22 cellular contexts compared by ENCODE assay signal in the genomic region with DNA sequence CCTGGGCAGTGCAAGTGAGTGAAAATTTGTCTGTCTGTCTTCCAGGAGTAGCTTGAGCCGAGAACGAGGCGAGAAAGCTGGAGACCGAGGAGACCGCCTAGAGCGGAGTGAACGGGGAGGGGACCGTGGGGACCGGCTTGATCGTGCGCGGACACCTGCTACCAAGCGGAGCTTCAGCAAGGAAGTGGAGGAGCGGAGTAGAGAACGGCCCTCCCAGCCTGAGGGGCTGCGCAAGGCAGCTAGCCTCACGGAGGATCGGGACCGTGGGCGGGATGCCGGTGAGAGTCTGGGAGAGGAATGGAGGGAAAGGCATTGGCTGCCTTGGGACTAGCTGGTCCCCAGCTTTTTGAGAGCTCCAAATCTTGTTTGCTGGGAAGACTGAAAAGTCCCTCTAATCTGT. TPM values are rescaled to one million over a fixed set of nuclear protein-coding genes. Genes with fewer than 3 reads are reported as not detected.
DNase-seq lines count a peak whose midpoint lies in the region; ATAC-seq and TF ChIP-seq lines count a peak whose summit lies in the region.
"Had no signal": no experiment of that assay in that cellular context is flagged by ENCODE, and none has a peak within 500 bp of the region (broad histone marks: within the 10 kb centered on the region; RNA-seq: fewer than 3 reads in every experiment).

No MANE protein-coding gene starts in this region.

- peaks cover 13% of the 10 kb centered on the region for H3K4me1 ChIP-seq in PC-9 (replicated peaks; ENCODE audit: insufficient read depth)
- H3K4me1 ChIP-seq: BE2C had no signal

- H3K79me2 ChIP-seq in PC-9 (ENCODE audit: low read depth): peaks cover 71% of the 10 kb centered on the region

- peak overlapping the region; percentile 18 to 94 for H3K27ac Mint-ChIP-seq in activated naive CD4-positive, alpha-beta T cell treated with anti-CD3 and anti-CD28 coated beads, Interleukin-2, amount 50 U/mL, for 72 hours
- H3K27ac Mint-ChIP-seq in activated naive CD4-positive, alpha-beta T cell treated with anti-CD3 and anti-CD28 coated beads, Interleukin-2, amount 10 ng/mL, durations not matched to agents 7 days and 5 days: no peak overlapping the region
- H3K27ac Mint-ChIP-seq in central memory CD8-positive, alpha-beta T cell (ENCODE audit: low read depth): peak overlapping the region; percentile 71
- peak overlapping the region; percentile 31 for H3K27ac Mint-ChIP-seq in stimulated activated naive B cell treated with anti-CD40 and anti-IgM and Interleukin-4, amounts not matched to agents 10 μg/mL and 1 μg/mL and 100 μg/mL, for 72 hours

- no peaks in the 10 kb centered on the region for H3K9me2 ChIP-seq in PC-9 (ENCODE audit: insufficient read depth)

- CTCF ChIA-PET in activated naive CD4-positive, alpha-beta T cell treated with anti-CD3 and anti-CD28 coated beads, Interleukin-2, amount 10 ng/mL, durations not matched to agents 7 days and 5 days (lab: Charles Lee): interaction anchor here (0.6 kb wide), 1 partner anchor 27 kb away, joined by 3 read pairs; no protein-coding TSS in a partner anchor
- CTCF ChIA-PET in PC-9 (lab: Charles Lee): no interaction called here

- no peaks in the 10 kb centered on the region for H3K27me3 ChIP-seq in PC-9 (ENCODE audit: insufficient read depth, low read depth)
- H3K27me3 ChIP-seq: adrenal gland, BE2C, upper lobe of left lung had no signal

- H3K4me2 ChIP-seq in PC-9: no peak overlapping the region
- H3K4me2 ChIP-seq: A549 had no signal

- no peak for DNase-seq in activated naive CD4-positive, alpha-beta T cell treated with anti-CD3 and anti-CD28 coated beads, Interleukin-2, amount 50 U/mL, for 72 hours (ENCODE audit: low spot score in 2 of 2)
- no peak for DNase-seq in activated naive CD4-positive, alpha-beta T cell treated with anti-CD3 and anti-CD28 coated beads, Interleukin-2, amount 10 ng/mL, durations not matched to agents 7 days and 5 days
- no peak for DNase-seq in PC-9
- DNase-seq in central memory CD8-positive, alpha-beta T cell (ENCODE audit: low spot score in 2 of 2): no peak
- no peak for DNase-seq in stimulated activated naive B cell treated with anti-CD40 and anti-IgM and Interleukin-4, amounts not matched to agents 10 μg/mL and 1 μg/mL and 100 μg/mL, for 72 hours
- no peak for DNase-seq in CD1c-positive myeloid dendritic cell (ENCODE audit: extremely low spot score)
- DNase-seq in NCI-H1092 (lab: John Stamatoyannopoulos, UW): no peak
- DNase-seq: activated CD4-positive, alpha-beta T cell treated with anti-CD3 and anti-CD28 coated beads for 48 hours; BE2C; cortex of kidney; DND-41; NCI-H1092 treated with DMSO at 0.1 percent for 48 hours; NCI-H2029; NCI-H2227 treated with DMSO at 0.1 percent for 48 hours; NCI-H69 had no signal

- no peak overlapping the region for H3K4me3 ChIP-seq in PC-9
- H3K4me3 ChIP-seq: A549, adrenal gland, lung, upper lobe of left lung had no signal

- H3K27ac ChIP-seq in PC-9: no peak overlapping the region
- H3K27ac ChIP-seq: A549, HL-60, upper lobe of left lung had no signal

- TF ChIP-seq CTCF in PC-9 (conservative IDR thresholded peaks at IDR 0.05): no peak

- H3F3A ChIP-seq in PC-9 (ENCODE audit: insufficient read depth, low read depth): peaks cover 99% of the 10 kb centered on the region

- TSS peak; percentile 1 for BruUV-seq in PC-9 (replicated peaks; lab: Mats Ljungman, UMichigan)

- peaks cover 48 to 72% of the 10 kb centered on the region in 2 donors for H3K36me3 Mint-ChIP-seq in activated naive CD4-positive, alpha-beta T cell treated with anti-CD3 and anti-CD28 coated beads, Interleukin-2, amount 50 U/mL, for 72 hours
- H3K36me3 Mint-ChIP-seq in activated naive CD4-positive, alpha-beta T cell treated with anti-CD3 and anti-CD28 coated beads, Interleukin-2, amount 10 ng/mL, durations not matched to agents 7 days and 5 days: peaks cover 83% of the 10 kb centered on the region
- H3K36me3 Mint-ChIP-seq in central memory CD8-positive, alpha-beta T cell (ENCODE audit: insufficient read depth): peaks cover 80% of the 10 kb centered on the region
- H3K36me3 Mint-ChIP-seq in stimulated activated naive B cell treated with anti-CD40 and anti-IgM and Interleukin-4, amounts not matched to agents 10 μg/mL and 1 μg/mL and 100 μg/mL, for 72 hours: peaks cover 77 to 82% of the 10 kb centered on the region in 2 donors

- no peaks in the 10 kb centered on the region for H3K9me3 ChIP-seq in PC-9 (ENCODE audit: insufficient read depth, low read depth)
- H3K9me3 ChIP-seq: A549, adrenal gland, BE2C, upper lobe of left lung had no signal

- no peak overlapping the region for H2AFZ ChIP-seq in PC-9

- peaks cover 91% of the 10 kb centered on the region for H3K36me3 ChIP-seq in PC-9 (ENCODE audit: low read depth)

- peaks cover 97% of the 10 kb centered on the region for H4K20me1 ChIP-seq in PC-9 (ENCODE audit: insufficient read depth)

- POLR2A ChIA-PET in PC-9 (lab: Charles Lee; ENCODE audit: unreplicated experiment): no interaction called here

- no peaks in the 10 kb centered on the region for H3K4me1 Mint-ChIP-seq in activated naive CD4-positive, alpha-beta T cell treated with anti-CD3 and anti-CD28 coated beads, Interleukin-2, amount 10 ng/mL, durations not matched to agents 7 days and 5 days
- H3K4me1 Mint-ChIP-seq in central memory CD8-positive, alpha-beta T cell: peaks cover 11% of the 10 kb centered on the region
- peaks cover 16 to 28% of the 10 kb centered on the region in 2 donors for H3K4me1 Mint-ChIP-seq in stimulated activated naive B cell treated with anti-CD40 and anti-IgM and Interleukin-4, amounts not matched to agents 10 μg/mL and 1 μg/mL and 100 μg/mL, for 72 hours

- H3K4me3 Mint-ChIP-seq in activated naive CD4-positive, alpha-beta T cell treated with anti-CD3 and anti-CD28 coated beads, Interleukin-2, amount 10 ng/mL, durations not matched to agents 7 days and 5 days: no peak overlapping the region
- no peak overlapping the region for H3K4me3 Mint-ChIP-seq in central memory CD8-positive, alpha-beta T cell
- no peak overlapping the region for H3K4me3 Mint-ChIP-seq in stimulated activated naive B cell treated with anti-CD40 and anti-IgM and Interleukin-4, amounts not matched to agents 10 μg/mL and 1 μg/mL and 100 μg/mL, for 72 hours

- no peaks in the 10 kb centered on the region for H3K27me3 Mint-ChIP-seq in activated naive CD4-positive, alpha-beta T cell treated with anti-CD3 and anti-CD28 coated beads, Interleukin-2, amount 10 ng/mL, durations not matched to agents 7 days and 5 days
- H3K27me3 Mint-ChIP-seq in central memory CD8-positive, alpha-beta T cell: no peaks in the 10 kb centered on the region
- H3K27me3 Mint-ChIP-seq in stimulated activated naive B cell treated with anti-CD40 and anti-IgM and Interleukin-4, amounts not matched to agents 10 μg/mL and 1 μg/mL and 100 μg/mL, for 72 hours: no peaks in the 10 kb centered on the region

- intact Hi-C loops in PC-9 (cut with micrococcal nuclease; ENCODE audit: unreplicated experiment): no loop called here

- no peaks in the 10 kb centered on the region for H3K9me3 Mint-ChIP-seq in activated naive CD4-positive, alpha-beta T cell treated with anti-CD3 and anti-CD28 coated beads, Interleukin-2, amount 50 U/mL, for 72 hours
- H3K9me3 Mint-ChIP-seq in activated naive CD4-positive, alpha-beta T cell treated with anti-CD3 and anti-CD28 coated beads, Interleukin-2, amount 10 ng/mL, durations not matched to agents 7 days and 5 days: no peaks in the 10 kb centered on the region
- H3K9me3 Mint-ChIP-seq in central memory CD8-positive, alpha-beta T cell: no peaks in the 10 kb centered on the region
- H3K9me3 Mint-ChIP-seq in stimulated activated naive B cell treated with anti-CD40 and anti-IgM and Interleukin-4, amounts not matched to agents 10 μg/mL and 1 μg/mL and 100 μg/mL, for 72 hours: no peaks in the 10 kb centered on the region

- ATAC-seq in activated naive CD4-positive, alpha-beta T cell treated with anti-CD3 and anti-CD28 coated beads, Interleukin-2, amount 50 U/mL, for 72 hours: no peak
- ATAC-seq in central memory CD8-positive, alpha-beta T cell (replicated peaks; ENCODE audit: extremely low read depth, poor library complexity, severe bottlenecking): no peak
- no peak for ATAC-seq in stimulated activated naive B cell treated with anti-CD40 and anti-IgM and Interleukin-4, amounts not matched to agents 10 μg/mL and 1 μg/mL and 100 μg/mL, for 72 hours (replicated peaks)
- ATAC-seq in GM18861 (IDR thresholded peaks at IDR 0.05; ENCODE audit: unreplicated experiment): no peak
- ATAC-seq: A549, SK-N-SH treated with all-trans-retinoic acid at 6 μM for 48 hours had no signal

RNA-seq across cellular contexts. Expression of a gene that starts 10.2 kb away (rescaled TPM):
- total RNA-seq in activated naive CD4-positive, alpha-beta T cell treated with anti-CD3 and anti-CD28 coated beads, Interleukin-2, amount 50 U/mL, for 72 hours: 1 to 10 TPM; 4.1 to 6.8 TPM
- 25.5 and 28.2 TPM in 2 replicates for total RNA-seq in PC-9 (2021)

RNA-seq across cellular contexts. Expression of a gene that starts 12.8 kb away (rescaled TPM):
- 100 to 1,000 TPM; 256 to 376 TPM for total RNA-seq in activated naive CD4-positive, alpha-beta T cell treated with anti-CD3 and anti-CD28 coated beads, Interleukin-2, amount 50 U/mL, for 72 hours
- 657 and 721 TPM in 2 replicates for total RNA-seq in PC-9 (2021)

RNA-seq across cellular contexts. Expression of a gene that starts 28.1 kb away (rescaled TPM):
- 100 to 1,000 TPM; 241 to 252 TPM for total RNA-seq in activated naive CD4-positive, alpha-beta T cell treated with anti-CD3 and anti-CD28 coated beads, Interleukin-2, amount 50 U/mL, for 72 hours
- 521 and 788 TPM in 2 replicates for total RNA-seq in PC-9 (2021)

RNA-seq across cellular contexts. Expression of a gene that starts 34.2 kb away (rescaled TPM):
- total RNA-seq in activated naive CD4-positive, alpha-beta T cell treated with anti-CD3 and anti-CD28 coated beads, Interleukin-2, amount 50 U/mL, for 72 hours: 10 to 100 TPM in 1 of 2 donors, 1 to 10 TPM in 1; 6.5 to 13.9 TPM
- 27.1 and 33.0 TPM in 2 replicates for total RNA-seq in PC-9 (2021)

RNA-seq across cellular contexts. Expression of a gene that starts 34.3 kb away (rescaled TPM):
- total RNA-seq in activated naive CD4-positive, alpha-beta T cell treated with anti-CD3 and anti-CD28 coated beads, Interleukin-2, amount 50 U/mL, for 72 hours: 100 to 1,000 TPM; 112 to 177 TPM
- total RNA-seq in PC-9 (2021): 153 and 167 TPM in 2 replicates
